Comparison of ENCODE assay signal across 19 cellular contexts in the genomic region with DNA sequence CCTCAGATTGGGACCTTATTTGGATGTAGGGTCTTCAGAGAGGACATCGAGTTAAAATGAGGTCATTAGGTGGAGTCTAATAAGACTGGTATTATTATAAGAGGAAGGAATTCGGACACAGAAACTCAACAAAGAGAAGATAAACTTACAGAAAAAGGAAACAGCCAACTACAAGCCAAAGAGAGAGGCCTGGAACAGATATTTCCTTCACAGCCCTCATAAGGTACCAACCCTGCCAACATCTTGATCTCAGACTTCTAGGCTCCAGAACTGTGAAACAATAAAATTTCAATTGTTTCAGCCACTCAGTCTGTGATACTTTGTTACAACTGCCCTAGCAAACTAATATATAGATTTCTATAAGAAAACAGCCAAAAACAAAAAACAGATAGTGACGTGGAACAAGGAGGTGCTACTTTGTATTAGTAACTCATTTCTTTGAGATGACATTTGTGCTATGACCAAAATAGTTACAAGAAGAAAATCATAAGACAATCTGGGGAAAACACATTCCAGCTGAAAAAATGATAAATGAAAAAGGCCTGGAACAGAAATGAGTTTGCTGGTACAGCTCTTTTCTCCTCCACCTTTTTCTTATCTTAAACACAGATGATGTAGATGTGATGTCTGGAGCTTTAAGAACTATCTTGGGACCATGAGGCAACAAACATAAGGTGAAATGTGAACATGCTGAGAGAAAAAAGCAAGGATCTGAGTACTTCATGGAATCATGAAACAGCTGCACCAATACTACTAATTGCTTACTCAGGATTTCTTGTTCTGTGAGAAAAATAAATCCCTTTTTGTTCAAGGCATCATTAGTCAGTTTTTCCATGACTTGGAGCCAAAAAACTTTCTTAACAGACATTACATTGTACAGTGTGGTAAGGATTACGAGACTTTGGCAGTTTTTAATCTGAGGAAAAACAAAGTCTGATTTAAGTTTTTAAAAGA.
DNase-seq lines count a peak whose midpoint lies in the region; ATAC-seq, FAIRE-seq and TF ChIP-seq lines count a peak whose summit lies in the region.
"Had no signal": no experiment of that assay in that cellular context is flagged by ENCODE, and none has a peak within 500 bp of the region (broad histone marks: within the 10 kb centered on the region; RNA-seq: fewer than 3 reads in every experiment).

No MANE protein-coding gene starts in this region.

- no peaks in the 10 kb centered on the region for H3K4me1 ChIP-seq in astrocyte (ENCODE audit: insufficient read depth, low read length)

- H3K79me2 ChIP-seq in astrocyte (ENCODE audit: insufficient read depth, low read length), result no peaks in the 10 kb centered on the region

- no peaks in the 10 kb centered on the region for H3K9me3 ChIP-seq in astrocyte (ENCODE audit: insufficient read depth, low read depth, low read length)

- H3K4me2 ChIP-seq in astrocyte (ENCODE audit: low read length), result no peak overlapping the region

- no peak overlapping the region for H3K27ac ChIP-seq in astrocyte (ENCODE audit: low read depth, low read length)

- ATAC-seq in WTC11, result no peak
- ATAC-seq: activated naive CD4-positive, alpha-beta T cell treated with anti-CD3 and anti-CD28 coated beads, Interleukin-2, amount 50 U/mL, for 72 hours; stimulated activated naive CD8-positive, alpha-beta T cell treated with anti-CD3 and anti-CD28 coated beads, Interleukin-15, amount 100 ng/mL, for 72 hours had no signal

- H3K4me3 ChIP-seq in astrocyte (ENCODE audit: insufficient read depth, low read depth, low read length) (no peak overlapping the region), fibroblast of pulmonary artery (replicated peaks; ENCODE audit: low read depth, low read length) (no peak overlapping the region)

- H3K36me3 Mint-ChIP-seq in astrocyte (ENCODE audit: low read depth, unreplicated experiment), result peaks cover 1% of the 10 kb centered on the region
- no peaks in the 10 kb centered on the region for H3K36me3 Mint-ChIP-seq in osteocyte (ENCODE audit: unreplicated experiment)
- H3K36me3 Mint-ChIP-seq in WTC11, result no peaks in the 10 kb centered on the region
- H3K36me3 Mint-ChIP-seq: activated naive CD4-positive, alpha-beta T cell treated with anti-CD3 and anti-CD28 coated beads, Interleukin-2, amount 50 U/mL, for 72 hours had no signal

- H3K4me3 Mint-ChIP-seq in astrocyte (ENCODE audit: unreplicated experiment), result no peak overlapping the region
- no peak overlapping the region for H3K4me3 Mint-ChIP-seq in osteocyte (ENCODE audit: unreplicated experiment)
- H3K4me3 Mint-ChIP-seq in WTC11, result no peak overlapping the region
- H3K4me3 Mint-ChIP-seq: activated CD4-positive, alpha-beta T cell treated with anti-CD3 and anti-CD28 coated beads, Interleukin-2, amount 10 ng/mL, durations not matched to agents 7 days and 5 days; activated T-cell treated with anti-CD3 and anti-CD28 coated beads, Interleukin-2, amount 50 U/mL, for 24 hours; central memory CD8-positive, alpha-beta T cell; stimulated activated naive CD8-positive, alpha-beta T cell treated with anti-CD3 and anti-CD28 coated beads, Interleukin-15, amount 100 ng/mL, for 72 hours had no signal

- no peak for FAIRE-seq in astrocyte (lab: Jason Lieb, UNC)
- FAIRE-seq: endometrium had no signal

- no peaks in the 10 kb centered on the region for H3K4me1 Mint-ChIP-seq in astrocyte (ENCODE audit: low read depth, unreplicated experiment)
- H3K4me1 Mint-ChIP-seq in osteocyte (ENCODE audit: unreplicated experiment), result peaks cover 7% of the 10 kb centered on the region
- H3K4me1 Mint-ChIP-seq in WTC11, result no peaks in the 10 kb centered on the region; the same call in 1 of the 2 replicates
- H3K4me1 Mint-ChIP-seq: activated CD4-positive, alpha-beta T cell treated with anti-CD3 and anti-CD28 coated beads, Interleukin-2, amount 10 ng/mL, durations not matched to agents 7 days and 5 days; central memory CD8-positive, alpha-beta T cell; stimulated activated naive CD8-positive, alpha-beta T cell treated with anti-CD3 and anti-CD28 coated beads, Interleukin-15, amount 100 ng/mL, for 72 hours had no signal

- CTCF ChIA-PET in WTC11 (lab: Charles Lee), result no interaction called here

- TF ChIP-seq CTCF in astrocyte (IDR thresholded peaks at IDR 0.05; ENCODE audit: insufficient read depth, low read depth, low read length), result no peak
- no peak for TF ChIP-seq CTCF in fibroblast of pulmonary artery (IDR thresholded peaks at IDR 0.05; ENCODE audit: low read length, missing control alignments)
- no peak for TF ChIP-seq CTCF in osteocyte (IDR thresholded peaks at IDR 0.05)
- TF ChIP-seq CTCF in WTC11 (IDR thresholded peaks at IDR 0.05), result no peak

- no peaks in the 10 kb centered on the region for H3K36me3 ChIP-seq in astrocyte (ENCODE audit: insufficient read depth, low read length)

- H3K27me3 ChIP-seq in astrocyte (ENCODE audit: insufficient read depth, low read length), result no peaks in the 10 kb centered on the region

- H3K9ac ChIP-seq in astrocyte (ENCODE audit: low read length), result no peak overlapping the region

- POLR2A ChIA-PET in WTC11 (lab: Charles Lee), result no interaction called here

- peaks cover 4% of the 10 kb centered on the region for H3K9me3 Mint-ChIP-seq in astrocyte (ENCODE audit: unreplicated experiment)
- H3K9me3 Mint-ChIP-seq in osteocyte (ENCODE audit: unreplicated experiment), result no peaks in the 10 kb centered on the region
- no peaks in the 10 kb centered on the region for H3K9me3 Mint-ChIP-seq in WTC11
- H3K9me3 Mint-ChIP-seq: activated CD4-positive, alpha-beta T cell treated with anti-CD3 and anti-CD28 coated beads, Interleukin-2, amount 10 ng/mL, durations not matched to agents 7 days and 5 days; activated T-cell treated with anti-CD3 and anti-CD28 coated beads, Interleukin-2, amount 50 U/mL, for 24 hours; central memory CD8-positive, alpha-beta T cell; stimulated activated naive CD8-positive, alpha-beta T cell treated with anti-CD3 and anti-CD28 coated beads, Interleukin-15, amount 100 ng/mL, for 72 hours had no signal

- H3K27me3 Mint-ChIP-seq in astrocyte (ENCODE audit: low read depth, unreplicated experiment) (no peaks in the 10 kb centered on the region), osteocyte (ENCODE audit: unreplicated experiment) (peaks cover 28% of the 10 kb centered on the region), WTC11 (ENCODE audit: low read depth) (no peaks in the 10 kb centered on the region)

- H4K20me1 ChIP-seq in astrocyte (ENCODE audit: insufficient read depth, low read length), result no peaks in the 10 kb centered on the region

- no peak overlapping the region for H2AFZ ChIP-seq in astrocyte (ENCODE audit: low read depth, low read length)

- peak; percentile 21 for DNase-seq in HCEC 1CT
- DNase-seq in astrocyte (ENCODE audit: low read depth), result peak; percentile 72
- DNase-seq in fibroblast of pulmonary artery (ENCODE audit: low read depth), result peak; percentile 94
- no peak for DNase-seq in osteocyte (ENCODE audit: extremely low spot score, unreplicated experiment)
- no peak for DNase-seq in NCI-H2227 (lab: John Stamatoyannopoulos, UW; ENCODE audit: unreplicated experiment)
- no peak for DNase-seq in COLO668 (lab: John Stamatoyannopoulos, UW; ENCODE audit: unreplicated experiment)
- DNase-seq in activated CD4-positive, alpha-beta T cell treated with anti-CD3 and anti-CD28 coated beads for 4 hours, result no peak
- DNase-seq in WTC11 (ENCODE audit: low spot score), result no peak
- DNase-seq: activated CD4-positive, alpha-beta T cell treated with anti-CD3 and anti-CD28 coated beads, Interleukin-2, amount 10 ng/mL, durations not matched to agents 7 days and 5 days; activated T-cell treated with anti-CD3 and anti-CD28 coated beads, Interleukin-2, amount 50 U/mL, for 24 hours; Calu3; GF-D8; kidney glomerular epithelial cell; NCI-H1105 treated with DMSO at 0.1 percent for 48 hours; NK-92 treated with Interleukin-12 subunit alpha and Interleukin-12 subunit beta, amount 100 ng/mL, for 24 hours; stimulated activated naive CD8-positive, alpha-beta T cell treated with anti-CD3 and anti-CD28 coated beads, Interleukin-15, amount 100 ng/mL, for 72 hours had no signal

- H3K27ac Mint-ChIP-seq in astrocyte (ENCODE audit: unreplicated experiment) (no peak overlapping the region), osteocyte (ENCODE audit: unreplicated experiment) (peak overlapping the region; percentile 42), WTC11 (no peak overlapping the region)
- H3K27ac Mint-ChIP-seq: activated CD4-positive, alpha-beta T cell treated with anti-CD3 and anti-CD28 coated beads, Interleukin-2, amount 10 ng/mL, durations not matched to agents 7 days and 5 days; activated naive CD4-positive, alpha-beta T cell treated with anti-CD3 and anti-CD28 coated beads, Interleukin-2, amount 50 U/mL, for 72 hours; activated T-cell treated with anti-CD3 and anti-CD28 coated beads, Interleukin-2, amount 50 U/mL, for 24 hours; stimulated activated naive CD8-positive, alpha-beta T cell treated with anti-CD3 and anti-CD28 coated beads, Interleukin-15, amount 100 ng/mL, for 72 hours had no signal

TF ChIP-seq in WTC11, 78 proteins besides CTCF, POLR2A, EP300 and RAD21 (continues in another document):
- TF ChIP-seq, protein P1, sequence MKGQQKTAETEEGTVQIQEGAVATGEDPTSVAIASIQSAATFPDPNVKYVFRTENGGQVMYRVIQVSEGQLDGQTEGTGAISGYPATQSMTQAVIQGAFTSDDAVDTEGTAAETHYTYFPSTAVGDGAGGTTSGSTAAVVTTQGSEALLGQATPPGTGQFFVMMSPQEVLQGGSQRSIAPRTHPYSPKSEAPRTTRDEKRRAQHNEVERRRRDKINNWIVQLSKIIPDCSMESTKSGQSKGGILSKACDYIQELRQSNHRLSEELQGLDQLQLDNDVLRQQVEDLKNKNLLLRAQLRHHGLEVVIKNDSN (CRISPR knock-in tag; IDR thresholded peaks at IDR 0.05), result no peak
- TF ChIP-seq, protein P2, sequence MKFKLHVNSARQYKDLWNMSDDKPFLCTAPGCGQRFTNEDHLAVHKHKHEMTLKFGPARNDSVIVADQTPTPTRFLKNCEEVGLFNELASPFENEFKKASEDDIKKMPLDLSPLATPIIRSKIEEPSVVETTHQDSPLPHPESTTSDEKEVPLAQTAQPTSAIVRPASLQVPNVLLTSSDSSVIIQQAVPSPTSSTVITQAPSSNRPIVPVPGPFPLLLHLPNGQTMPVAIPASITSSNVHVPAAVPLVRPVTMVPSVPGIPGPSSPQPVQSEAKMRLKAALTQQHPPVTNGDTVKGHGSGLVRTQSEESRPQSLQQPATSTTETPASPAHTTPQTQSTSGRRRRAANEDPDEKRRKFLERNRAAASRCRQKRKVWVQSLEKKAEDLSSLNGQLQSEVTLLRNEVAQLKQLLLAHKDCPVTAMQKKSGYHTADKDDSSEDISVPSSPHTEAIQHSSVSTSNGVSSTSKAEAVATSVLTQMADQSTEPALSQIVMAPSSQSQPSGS (CRISPR knock-in tag; IDR thresholded peaks at IDR 0.05; ENCODE audit: borderline replicate concordance, low read depth), result no peak

Comparison
In these comparisons a context has a peak if more than half of its experiments do, and no peak if none do; other contexts are left out.
1. DNase-seq: peak in HCEC 1CT (single experiment), astrocyte (single experiment) and fibroblast of pulmonary artery (single experiment); none in osteocyte (single experiment), NCI-H2227 (single experiment), COLO668 (single experiment), activated CD4-positive, alpha-beta T cell treated with anti-CD3 and anti-CD28 coated beads for 4 hours (0 of 2) and WTC11 (single experiment).